ENCODE assay signal across 1 cellular context in the genomic region with DNA sequence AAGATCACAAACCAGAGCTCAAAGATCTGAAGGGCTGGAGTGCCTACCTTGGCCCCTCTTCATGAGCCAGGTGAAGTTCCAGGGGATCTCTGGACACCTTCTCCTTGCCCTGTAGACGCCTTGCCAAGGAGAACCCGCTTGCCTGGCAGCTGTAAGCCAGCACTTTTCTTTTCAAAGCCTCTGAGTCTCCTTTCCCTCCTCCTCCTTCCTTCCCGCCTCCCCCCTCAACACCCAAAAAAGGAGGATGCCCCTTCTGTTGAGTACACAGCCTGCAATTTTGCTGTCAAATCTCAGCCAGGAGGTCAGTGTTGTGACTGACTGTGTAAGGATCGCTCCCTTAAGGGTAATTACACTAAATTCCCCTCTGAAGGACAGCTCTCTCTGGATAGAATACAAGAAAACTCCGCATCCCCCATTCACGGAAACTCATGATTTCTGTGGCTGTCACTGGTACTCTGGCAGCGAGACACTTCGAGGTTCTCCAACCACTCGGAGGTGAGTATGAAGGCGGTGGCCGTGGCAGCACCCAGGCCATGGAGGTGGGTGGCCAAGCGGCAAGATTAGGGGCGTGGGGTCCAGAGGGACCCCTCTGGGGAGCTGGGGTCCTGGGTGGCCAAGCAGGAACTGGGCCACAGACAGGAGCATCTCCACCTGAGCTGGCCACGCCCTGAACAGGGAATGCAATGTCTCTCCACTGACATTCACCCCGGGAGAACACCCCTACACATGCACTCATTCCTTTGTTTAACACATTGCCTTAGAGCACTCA.
TF ChIP-seq lines count a peak whose summit lies in the region.

No MANE protein-coding gene starts in this region.

TF ChIP-seq in HepG2, 621 proteins besides CTCF, POLR2A, EP300 and RAD21:
- TF ChIP-seq MAFG (CRISPR knock-in tag; IDR thresholded peaks at IDR 0.05) = no peak
- no peak for TF ChIP-seq TOE1 (CRISPR knock-in tag; IDR thresholded peaks at IDR 0.05)
- TF ChIP-seq ATF5 (CRISPR knock-in tag; IDR thresholded peaks at IDR 0.05; ENCODE audit: low read depth) = 0 out of 2 replicates have a peak, but pooled peaks have one; percentile 33
- TF ChIP-seq, protein P1, sequence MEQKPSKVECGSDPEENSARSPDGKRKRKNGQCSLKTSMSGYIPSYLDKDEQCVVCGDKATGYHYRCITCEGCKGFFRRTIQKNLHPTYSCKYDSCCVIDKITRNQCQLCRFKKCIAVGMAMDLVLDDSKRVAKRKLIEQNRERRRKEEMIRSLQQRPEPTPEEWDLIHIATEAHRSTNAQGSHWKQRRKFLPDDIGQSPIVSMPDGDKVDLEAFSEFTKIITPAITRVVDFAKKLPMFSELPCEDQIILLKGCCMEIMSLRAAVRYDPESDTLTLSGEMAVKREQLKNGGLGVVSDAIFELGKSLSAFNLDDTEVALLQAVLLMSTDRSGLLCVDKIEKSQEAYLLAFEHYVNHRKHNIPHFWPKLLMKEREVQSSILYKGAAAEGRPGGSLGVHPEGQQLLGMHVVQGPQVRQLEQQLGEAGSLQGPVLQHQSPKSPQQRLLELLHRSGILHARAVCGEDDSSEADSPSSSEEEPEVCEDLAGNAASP (CRISPR knock-in tag; IDR thresholded peaks at IDR 0.05; ENCODE audit: borderline replicate concordance) = no peak
- TF ChIP-seq ATF7-NPFF (CRISPR knock-in tag; IDR thresholded peaks at IDR 0.05; ENCODE audit: low read depth) = 0 out of 2 replicates have a peak, but pooled peaks have one; percentile 23
- TF ChIP-seq PCBP1 (IDR thresholded peaks at IDR 0.05; ENCODE audit: borderline replicate concordance, low read depth, low read length) = no peak
- TF ChIP-seq KDM2A (CRISPR knock-in tag; IDR thresholded peaks at IDR 0.05; ENCODE audit: borderline replicate concordance, low read depth) = no peak
- no peak for TF ChIP-seq KDM5A (IDR thresholded peaks at IDR 0.05; ENCODE audit: borderline replicate concordance, low read length)
- TF ChIP-seq FLYWCH1 (CRISPR knock-in tag; IDR thresholded peaks at IDR 0.05) = no peak
- TF ChIP-seq AGO2 (optimal IDR thresholded peaks at IDR 0.05; ENCODE audit: low read depth, low read length) = peak; percentile 64
- no peak for TF ChIP-seq ZNF260 (CRISPR knock-in tag; IDR thresholded peaks at IDR 0.05; ENCODE audit: borderline replicate concordance, low read depth)
- no peak for TF ChIP-seq ZNF747 (CRISPR knock-in tag; IDR thresholded peaks at IDR 0.05; ENCODE audit: borderline replicate concordance)
- TF ChIP-seq, protein P2, sequence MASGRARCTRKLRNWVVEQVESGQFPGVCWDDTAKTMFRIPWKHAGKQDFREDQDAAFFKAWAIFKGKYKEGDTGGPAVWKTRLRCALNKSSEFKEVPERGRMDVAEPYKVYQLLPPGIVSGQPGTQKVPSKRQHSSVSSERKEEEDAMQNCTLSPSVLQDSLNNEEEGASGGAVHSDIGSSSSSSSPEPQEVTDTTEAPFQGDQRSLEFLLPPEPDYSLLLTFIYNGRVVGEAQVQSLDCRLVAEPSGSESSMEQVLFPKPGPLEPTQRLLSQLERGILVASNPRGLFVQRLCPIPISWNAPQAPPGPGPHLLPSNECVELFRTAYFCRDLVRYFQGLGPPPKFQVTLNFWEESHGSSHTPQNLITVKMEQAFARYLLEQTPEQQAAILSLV (CRISPR knock-in tag; IDR thresholded peaks at IDR 0.05; ENCODE audit: borderline replicate concordance) = no peak
- TF ChIP-seq IKZF5 (CRISPR knock-in tag; IDR thresholded peaks at IDR 0.05) = no peak
- TF ChIP-seq TCF12 (IDR thresholded peaks at IDR 0.05) = no peak
- no peak for TF ChIP-seq TCF12 (CRISPR knock-in tag; IDR thresholded peaks at IDR 0.05)
- no peak for TF ChIP-seq NCOA1 (CRISPR knock-in tag; IDR thresholded peaks at IDR 0.05)
- TF ChIP-seq ZNF724P (CRISPR knock-in tag; IDR thresholded peaks at IDR 0.05; ENCODE audit: borderline replicate concordance) = no peak
- TF ChIP-seq REXO4 (CRISPR knock-in tag; IDR thresholded peaks at IDR 0.05; ENCODE audit: borderline replicate concordance) = no peak
- TF ChIP-seq GATAD2A (CRISPR knock-in tag; IDR thresholded peaks at IDR 0.05) = no peak
- TF ChIP-seq, protein P3, sequence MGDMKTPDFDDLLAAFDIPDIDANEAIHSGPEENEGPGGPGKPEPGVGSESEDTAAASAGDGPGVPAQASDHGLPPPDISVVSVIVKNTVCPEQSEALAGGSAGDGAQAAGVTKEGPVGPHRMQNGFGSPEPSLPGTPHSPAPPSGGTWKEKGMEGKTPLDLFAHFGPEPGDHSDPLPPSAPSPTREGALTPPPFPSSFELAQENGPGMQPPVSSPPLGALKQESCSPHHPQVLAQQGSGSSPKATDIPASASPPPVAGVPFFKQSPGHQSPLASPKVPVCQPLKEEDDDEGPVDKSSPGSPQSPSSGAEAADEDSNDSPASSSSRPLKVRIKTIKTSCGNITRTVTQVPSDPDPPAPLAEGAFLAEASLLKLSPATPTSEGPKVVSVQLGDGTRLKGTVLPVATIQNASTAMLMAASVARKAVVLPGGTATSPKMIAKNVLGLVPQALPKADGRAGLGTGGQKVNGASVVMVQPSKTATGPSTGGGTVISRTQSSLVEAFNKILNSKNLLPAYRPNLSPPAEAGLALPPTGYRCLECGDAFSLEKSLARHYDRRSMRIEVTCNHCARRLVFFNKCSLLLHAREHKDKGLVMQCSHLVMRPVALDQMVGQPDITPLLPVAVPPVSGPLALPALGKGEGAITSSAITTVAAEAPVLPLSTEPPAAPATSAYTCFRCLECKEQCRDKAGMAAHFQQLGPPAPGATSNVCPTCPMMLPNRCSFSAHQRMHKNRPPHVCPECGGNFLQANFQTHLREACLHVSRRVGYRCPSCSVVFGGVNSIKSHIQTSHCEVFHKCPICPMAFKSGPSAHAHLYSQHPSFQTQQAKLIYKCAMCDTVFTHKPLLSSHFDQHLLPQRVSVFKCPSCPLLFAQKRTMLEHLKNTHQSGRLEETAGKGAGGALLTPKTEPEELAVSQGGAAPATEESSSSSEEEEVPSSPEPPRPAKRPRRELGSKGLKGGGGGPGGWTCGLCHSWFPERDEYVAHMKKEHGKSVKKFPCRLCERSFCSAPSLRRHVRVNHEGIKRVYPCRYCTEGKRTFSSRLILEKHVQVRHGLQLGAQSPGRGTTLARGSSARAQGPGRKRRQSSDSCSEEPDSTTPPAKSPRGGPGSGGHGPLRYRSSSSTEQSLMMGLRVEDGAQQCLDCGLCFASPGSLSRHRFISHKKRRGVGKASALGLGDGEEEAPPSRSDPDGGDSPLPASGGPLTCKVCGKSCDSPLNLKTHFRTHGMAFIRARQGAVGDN (CRISPR knock-in tag; IDR thresholded peaks at IDR 0.05) = peak; percentile 37; the same call in 1 of the 2 replicates
- TF ChIP-seq JUND (CRISPR knock-in tag; IDR thresholded peaks at IDR 0.05) = peak; percentile 23; the same call in 1 of the 2 replicates
- TF ChIP-seq EZH2 (conservative IDR thresholded peaks at IDR 0.05; ENCODE audit: low read depth, low read length) = no peak
